Comparison of ENCODE assay signal across 21 cellular contexts in genomic region chr1:76293831-76294230, GRCh38.
DNase-seq lines count a peak whose midpoint lies in the region; ATAC-seq and TF ChIP-seq lines count a peak whose summit lies in the region.
"Had no signal": no experiment of that assay in that cellular context is flagged by ENCODE, and none has a peak within 500 bp of the region (broad histone marks: within the 10 kb centered on the region; RNA-seq: fewer than 3 reads in every experiment).

No MANE protein-coding gene starts in this region.

- peak overlapping the region; percentile 44 for H3K27ac ChIP-seq in CD4-positive, CD25-positive, alpha-beta regulatory T cell (ENCODE audit: insufficient read depth, low read length, poor library complexity, severe bottlenecking)
- H3K27ac ChIP-seq in OCI-LY7 (ENCODE audit: low read depth, low read length, poor library complexity, severe bottlenecking) (peak overlapping the region; percentile 95), osteoblast (ENCODE audit: low read depth, low read length) (no peak overlapping the region)
- H3K27ac ChIP-seq: A549, gastroesophageal sphincter, SK-N-MC had no signal

- H3K4me2 ChIP-seq in OCI-LY7 (ENCODE audit: low read length) (peak overlapping the region; percentile 83), osteoblast (ENCODE audit: insufficient read depth, low read length) (no peak overlapping the region)
- H3K4me2 ChIP-seq: A549 had no signal

- H3K36me3 ChIP-seq in CD4-positive, CD25-positive, alpha-beta regulatory T cell (ENCODE audit: control insufficient read depth, insufficient read depth, low read length), result no peaks in the 10 kb centered on the region
- H3K36me3 ChIP-seq in OCI-LY7 (ENCODE audit: insufficient read depth, low read length) (no peaks in the 10 kb centered on the region), osteoblast (ENCODE audit: insufficient read depth, low read length) (no peaks in the 10 kb centered on the region)
- H3K36me3 ChIP-seq: BE2C, gastroesophageal sphincter had no signal

- CTCF ChIA-PET in activated CD4-positive, alpha-beta T cell treated with anti-CD3 and anti-CD28 coated beads for 36 hours (lab: Charles Lee), result interaction anchor here (0.7 to 1.9 kb wide), 6 partner anchors 21 to 1202 kb away, joined by 3 to 8 read pairs (median 4); no protein-coding TSS in a partner anchor
- CTCF ChIA-PET in OCI-LY7 (lab: Charles Lee; ENCODE audit: unreplicated experiment), result no interaction called here

- H3K4me1 ChIP-seq in CD4-positive, CD25-positive, alpha-beta regulatory T cell (ENCODE audit: control insufficient read depth, insufficient read depth, low read length, poor library complexity, severe bottlenecking), result peaks cover 16% of the 10 kb centered on the region
- peaks cover 87% of the 10 kb centered on the region for H3K4me1 ChIP-seq in OCI-LY7 (ENCODE audit: insufficient read depth, low read length, poor library complexity, severe bottlenecking)
- no peaks in the 10 kb centered on the region for H3K4me1 ChIP-seq in osteoblast (ENCODE audit: insufficient read depth, low read length)
- H3K4me1 ChIP-seq: A549, BE2C, gastroesophageal sphincter had no signal

- H3K4me3 ChIP-seq in CD4-positive, CD25-positive, alpha-beta regulatory T cell (ENCODE audit: low read depth, low read length), result no peak overlapping the region
- H3K4me3 ChIP-seq in OCI-LY7 (ENCODE audit: low read depth, low read length, poor library complexity, severe bottlenecking) (peak overlapping the region; percentile 62), osteoblast (ENCODE audit: insufficient read depth, low read length) (no peak overlapping the region)
- H3K4me3 ChIP-seq: A549, gastroesophageal sphincter, SK-N-MC had no signal

- H2AFZ ChIP-seq in OCI-LY7 (ENCODE audit: low read length) (peak overlapping the region; percentile 88), osteoblast (ENCODE audit: low read length) (no peak overlapping the region)

- POLR2A ChIA-PET in activated CD4-positive, alpha-beta T cell treated with anti-CD3 and anti-CD28 coated beads for 36 hours (lab: Charles Lee), result interaction anchor here (0.6 kb wide), 1 partner anchor 1664 kb away, joined by 3 read pairs; no protein-coding TSS in a partner anchor
- POLR2A ChIA-PET in OCI-LY7 (lab: Charles Lee), result interaction anchor here (0.5 to 3.4 kb wide), 20 partner anchors 8 to 149 kb away, joined by 3 to 24 read pairs (median 3); no protein-coding TSS in a partner anchor

- H4K20me1 ChIP-seq in OCI-LY7 (ENCODE audit: insufficient read depth, low read length) (no peaks in the 10 kb centered on the region), osteoblast (ENCODE audit: insufficient read depth, low read length) (no peaks in the 10 kb centered on the region)

- no peaks in the 10 kb centered on the region for H3K79me2 ChIP-seq in OCI-LY7 (ENCODE audit: insufficient read depth, low read depth, low read length)
- no peaks in the 10 kb centered on the region for H3K79me2 ChIP-seq in osteoblast (ENCODE audit: insufficient read depth, low read length)

- H3K9me3 Mint-ChIP-seq in activated CD4-positive, alpha-beta T cell treated with anti-CD3 and anti-CD28 coated beads for 36 hours (ENCODE audit: low read depth), result no peaks in the 10 kb centered on the region
- H3K9me3 Mint-ChIP-seq in CD4-positive, CD25-positive, alpha-beta regulatory T cell, result peaks cover 0 to 1% (median 0%) of the 10 kb centered on the region in 7 donors
- no peaks in the 10 kb centered on the region for H3K9me3 Mint-ChIP-seq in effector memory CD8-positive, alpha-beta T cell

- no peaks in the 10 kb centered on the region for H3K36me3 Mint-ChIP-seq in activated CD4-positive, alpha-beta T cell treated with anti-CD3 and anti-CD28 coated beads for 36 hours (ENCODE audit: low read depth)
- no peaks in the 10 kb centered on the region for H3K36me3 Mint-ChIP-seq in CD4-positive, CD25-positive, alpha-beta regulatory T cell
- peaks cover 3% of the 10 kb centered on the region for H3K36me3 Mint-ChIP-seq in effector memory CD8-positive, alpha-beta T cell (ENCODE audit: insufficient read depth)

- no peaks in the 10 kb centered on the region for H3K9me2 ChIP-seq in OCI-LY7 (ENCODE audit: insufficient read depth, low read length)

- no peak overlapping the region for H3K4me3 Mint-ChIP-seq in activated CD4-positive, alpha-beta T cell treated with anti-CD3 and anti-CD28 coated beads for 36 hours
- peak overlapping the region in 1 of 4 donors; percentile 1 for H3K4me3 Mint-ChIP-seq in CD4-positive, CD25-positive, alpha-beta regulatory T cell
- H3K4me3 Mint-ChIP-seq in effector memory CD8-positive, alpha-beta T cell, result peak overlapping the region in 1 of 2 donors; percentile 64

- no peaks in the 10 kb centered on the region for H3K27me3 Mint-ChIP-seq in activated CD4-positive, alpha-beta T cell treated with anti-CD3 and anti-CD28 coated beads for 36 hours
- no peaks in the 10 kb centered on the region for H3K27me3 Mint-ChIP-seq in CD4-positive, CD25-positive, alpha-beta regulatory T cell
- no peaks in the 10 kb centered on the region for H3K27me3 Mint-ChIP-seq in effector memory CD8-positive, alpha-beta T cell

- H3K9me3 ChIP-seq in CD4-positive, CD25-positive, alpha-beta regulatory T cell (ENCODE audit: control insufficient read depth in 2 of 2, low read length in 2 of 2), result no peaks in the 10 kb centered on the region
- H3K9me3 ChIP-seq in OCI-LY7 (ENCODE audit: low read length) (no peaks in the 10 kb centered on the region), osteoblast (ENCODE audit: low read depth, low read length) (no peaks in the 10 kb centered on the region)
- H3K9me3 ChIP-seq: A549, BE2C, gastroesophageal sphincter had no signal

- H3K27me3 ChIP-seq in CD4-positive, CD25-positive, alpha-beta regulatory T cell (ENCODE audit: control insufficient read depth, insufficient read depth, low read length), result no peaks in the 10 kb centered on the region
- no peaks in the 10 kb centered on the region for H3K27me3 ChIP-seq in osteoblast (ENCODE audit: insufficient read depth, low read length)
- H3K27me3 ChIP-seq: BE2C, gastroesophageal sphincter had no signal

- BruUV-seq in OCI-LY7 (replicated peaks; lab: Mats Ljungman, UMichigan), result no TSS peak

- TF ChIP-seq CTCF in OCI-LY7 (conservative IDR thresholded peaks at IDR 0.05; ENCODE audit: low read length), result no peak
- TF ChIP-seq CTCF in osteoblast (IDR thresholded peaks at IDR 0.05; ENCODE audit: extremely low read depth, low read depth, low read length), result no peak

- no peak for DNase-seq in activated CD4-positive, alpha-beta T cell treated with anti-CD3 and anti-CD28 coated beads for 36 hours
- DNase-seq in activated CD4-positive, alpha-beta T cell treated with anti-CD3 and anti-CD28 coated beads, Interleukin-2, amount 50 U/mL, for 1 hour, result no peak
- no peak for DNase-seq in CD4-positive, CD25-positive, alpha-beta regulatory T cell
- no peak for DNase-seq in OCI-LY7 (ENCODE audit: low spot score)
- no peak for DNase-seq in effector memory CD8-positive, alpha-beta T cell
- no peak for DNase-seq in osteoblast (ENCODE audit: insufficient read length, low spot score, missing footprints)
- DNase-seq: activated CD4-positive, CD25-positive, alpha-beta regulatory T cell treated with anti-CD3 and anti-CD28 coated beads, Interleukin-2, amount 50 U/mL, for 72 hours; BE2C; effector CD4-positive, alpha-beta T cell; hypothalamus; NCI-H2029 treated with DMSO at 0.1 percent for 48 hours; NCI-H510A; NK-92 treated with Interleukin-12 subunit alpha and Interleukin-12 subunit beta, amount 100 ng/mL, for 24 hours; RPMI8226; substantia nigra had no signal

- peaks cover 67% of the 10 kb centered on the region for H3K4me1 Mint-ChIP-seq in activated CD4-positive, alpha-beta T cell treated with anti-CD3 and anti-CD28 coated beads for 36 hours
- peaks cover 9 to 67% (median 33%) of the 10 kb centered on the region in 4 donors for H3K4me1 Mint-ChIP-seq in CD4-positive, CD25-positive, alpha-beta regulatory T cell
- H3K4me1 Mint-ChIP-seq in effector memory CD8-positive, alpha-beta T cell (ENCODE audit: low read depth in 2 of 2), result peaks cover 2 to 28% of the 10 kb centered on the region in 2 donors

- peak overlapping the region; percentile 5 for H3K27ac Mint-ChIP-seq in activated CD4-positive, alpha-beta T cell treated with anti-CD3 and anti-CD28 coated beads for 36 hours
- peak overlapping the region in 2 of 3 donors; percentile 75 to 84 for H3K27ac Mint-ChIP-seq in CD4-positive, CD25-positive, alpha-beta regulatory T cell
- peak overlapping the region; percentile 35 to 83 for H3K27ac Mint-ChIP-seq in effector memory CD8-positive, alpha-beta T cell

- intact Hi-C loops in activated CD4-positive, alpha-beta T cell treated with anti-CD3 and anti-CD28 coated beads for 36 hours (cut with DNase I, micrococcal nuclease), result loop anchor here (2.0 to 5.0 kb wide), 3 partner anchors 37 to 139 kb away; no protein-coding TSS in a partner anchor
- intact Hi-C loops in OCI-LY7 (cut with micrococcal nuclease; ENCODE audit: unreplicated experiment), result loop anchor here (2.0 to 5.0 kb wide), 4 partner anchors 77 to 567 kb away; partner anchors contain the start of gene RABGGTB

- no peak for ATAC-seq in activated CD4-positive, alpha-beta T cell treated with anti-CD3 and anti-CD28 coated beads for 36 hours
- no peak for ATAC-seq in CD4-positive, CD25-positive, alpha-beta regulatory T cell (ENCODE audit: low read depth in 2 of 2)
- no peak for ATAC-seq in effector memory CD8-positive, alpha-beta T cell (replicated peaks)
- ATAC-seq in GM21526 (IDR thresholded peaks at IDR 0.05; ENCODE audit: low FRiP score, unreplicated experiment) (no peak), GM18858 (IDR thresholded peaks at IDR 0.05; ENCODE audit: unreplicated experiment) (no peak)
- ATAC-seq: A549, esophagus mucosa, gastroesophageal sphincter had no signal

Comparison
In these comparisons a context has a peak if more than half of its experiments do, and no peak if none do; other contexts are left out.
1. H3K27ac Mint-ChIP-seq: peak in every context shown above with its lines; median percentile 80 in CD4-positive, CD25-positive, alpha-beta regulatory T cell; 59 in effector memory CD8-positive, alpha-beta T cell; 5 in activated CD4-positive, alpha-beta T cell treated with anti-CD3 and anti-CD28 coated beads for 36 hours.